In genomic region chr6:81476881-81477280, GRCh38 we compare ENCODE assay signal across 25 cellular contexts.
DNase-seq lines count a peak whose midpoint lies in the region; TF ChIP-seq lines count a peak whose summit lies in the region.
"Had no signal": no experiment of that assay in that cellular context is flagged by ENCODE, and none has a peak within 500 bp of the region (broad histone marks: within the 10 kb centered on the region; RNA-seq: fewer than 3 reads in every experiment).

No MANE protein-coding gene starts in this region.

- no peaks in the 10 kb centered on the region for H3K4me1 ChIP-seq in smooth muscle cell (ENCODE audit: low read depth)
- H3K4me1 ChIP-seq: BE2C, transverse colon had no signal

- H3K9ac ChIP-seq in smooth muscle cell (ENCODE audit: low read depth): no peak overlapping the region

- no peak for TF ChIP-seq CTCF in smooth muscle cell (IDR thresholded peaks at IDR 0.05; ENCODE audit: borderline replicate concordance, insufficient read depth, poor library complexity, severe bottlenecking)

- H2AFZ ChIP-seq in smooth muscle cell (ENCODE audit: low read depth): no peak overlapping the region

- H3K27ac ChIP-seq in smooth muscle cell (ENCODE audit: low read depth): no peak overlapping the region
- H3K27ac ChIP-seq: ovary, SK-N-MC, transverse colon had no signal

- no peaks in the 10 kb centered on the region for H3K9me3 ChIP-seq in smooth muscle cell (replicated peaks; ENCODE audit: low read depth)
- H3K9me3 ChIP-seq: BE2C, ovary, transverse colon had no signal

- H3F3A ChIP-seq in smooth muscle cell (ENCODE audit: low read depth): no peaks in the 10 kb centered on the region

- no peak overlapping the region for H3K4me3 ChIP-seq in skeletal muscle cell (ENCODE audit: low read depth, low read length)
- H3K4me3 ChIP-seq in smooth muscle cell: no peak overlapping the region
- H3K4me3 ChIP-seq: GM12878, ovary, SK-N-MC, transverse colon had no signal

- H3K79me2 ChIP-seq in smooth muscle cell (ENCODE audit: low read depth): no peaks in the 10 kb centered on the region

- no peaks in the 10 kb centered on the region for H3K36me3 ChIP-seq in smooth muscle cell (ENCODE audit: low read depth)
- H3K36me3 ChIP-seq: BE2C, ovary, transverse colon had no signal

- DNase-seq in GM04504 (ENCODE audit: low read depth) (peak; percentile 47), amniotic epithelial cell (ENCODE audit: low read depth) (peak; percentile 65), fibroblast of peridontal ligament (ENCODE audit: extremely low read depth) (peak; percentile 82), skeletal muscle cell (ENCODE audit: low read depth) (peak; percentile 42), HUDEP-2 (lab: John Stamatoyannopoulos, UW; ENCODE audit: unreplicated experiment in 76 of 76) (no peak), globus pallidus (ENCODE audit: low spot score) (no peak), smooth muscle cell (lab: John Stamatoyannopoulos, UW; ENCODE audit: unreplicated experiment) (no peak), NCI-H69 (lab: John Stamatoyannopoulos, UW) (no peak)
- DNase-seq: activated T-cell treated with anti-CD3 and anti-CD28 coated beads, Interleukin-2, amount 50 U/mL, for 48 hours; BE2C; dermis blood vessel endothelial cell; erythroblast; H9; hippocampal formation; MM.1S; naive B cell; NCI-H1436 treated with DMSO at 0.1 percent for 48 hours; NCI-H82; ovary; stimulated activated CD4-positive, alpha-beta T cell treated with anti-CD3 and anti-CD28 coated beads, Interleukin-2, amount 100 ng/mL, for 24 hours; stimulated activated naive CD8-positive, alpha-beta T cell treated with anti-CD3 and anti-CD28 coated beads, Interleukin-15, Interleukin-2, amounts not matched to agents 100 U/mL and 50 U/mL, for 24 hours; T-helper 9 cell; transverse colon had no signal

- no peaks in the 10 kb centered on the region for H3K27me3 ChIP-seq in smooth muscle cell (ENCODE audit: low read depth)
- H3K27me3 ChIP-seq: BE2C, ovary, transverse colon had no signal

- no peaks in the 10 kb centered on the region for H4K20me1 ChIP-seq in smooth muscle cell (ENCODE audit: low read depth)

- H3K4me2 ChIP-seq in smooth muscle cell: no peak overlapping the region

Comparison
In these comparisons a context has a peak if more than half of its experiments do, and no peak if none do; other contexts are left out.
1. DNase-seq: peak in GM04504 (single experiment), amniotic epithelial cell (single experiment), fibroblast of peridontal ligament (single experiment) and skeletal muscle cell (single experiment); none in HUDEP-2 (0 of 76), globus pallidus (single experiment), smooth muscle cell (single experiment) and NCI-H69 (single experiment).